Comparison of ENCODE assay signal across 22 cellular contexts in the genomic region with DNA sequence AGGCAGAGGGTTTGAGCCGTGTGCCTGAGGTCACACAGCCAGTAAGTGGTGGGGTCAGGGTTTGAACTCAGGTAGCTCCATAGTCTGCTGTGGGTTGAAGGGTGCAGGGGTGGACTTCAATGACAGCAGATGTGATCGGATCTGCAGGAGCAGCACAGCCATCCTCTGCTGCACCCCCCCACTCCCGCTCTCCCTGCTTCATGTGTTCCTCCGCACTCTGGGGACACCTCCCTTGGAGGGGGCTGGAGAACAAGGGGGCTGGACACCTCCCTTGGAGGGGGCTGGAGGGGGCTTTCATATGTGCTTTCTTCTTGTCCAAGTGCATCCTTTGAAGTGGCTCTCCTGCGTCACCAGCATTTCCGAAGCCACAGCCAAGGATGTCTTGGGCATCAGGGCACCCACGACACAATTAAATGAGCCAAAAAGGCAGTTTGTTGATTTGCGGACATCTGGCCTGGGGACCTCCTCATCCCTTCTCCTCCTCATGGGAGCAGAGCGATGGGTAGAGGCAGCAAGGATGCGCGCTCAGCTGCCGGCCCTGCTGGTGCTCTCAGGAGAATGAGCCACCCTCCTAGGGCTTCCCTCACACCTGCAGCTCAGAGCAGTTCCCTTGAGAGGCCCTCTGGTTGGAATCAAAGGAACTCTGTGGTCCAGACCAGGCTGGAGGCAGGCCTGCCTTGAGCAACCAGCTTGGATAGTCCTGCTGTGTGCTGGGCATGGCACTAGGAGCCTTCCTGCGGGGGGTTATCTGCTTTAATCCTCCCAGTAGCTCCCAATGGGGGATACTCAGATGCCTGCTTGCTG.
"Had no signal": no experiment of that assay in that cellular context is flagged by ENCODE, and none has a peak within 500 bp of the region (broad histone marks: within the 10 kb centered on the region; RNA-seq: fewer than 3 reads in every experiment).

No MANE protein-coding gene starts in this region.

- H3K27ac ChIP-seq: breast epithelium, epithelial cell of prostate, esophagus squamous epithelium, left lung, tibial nerve had no signal

- DNase-seq: activated CD4-positive, alpha-beta T cell treated with anti-CD3 and anti-CD28 coated beads for 36 hours; activated CD4-positive, CD25-positive, alpha-beta regulatory T cell; activated CD8-positive, alpha-beta memory T cell treated with anti-CD3 and anti-CD28 coated beads for 24 hours; activated CD8-positive, alpha-beta memory T cell treated with anti-CD3 and anti-CD28 coated beads, Interleukin-2, amount 50 U/mL, for 4 hours; activated effector memory CD4-positive, alpha-beta T cell treated with anti-CD3 and anti-CD28 coated beads, Interleukin-2, amount 50 U/mL, for 16 hours; activated naive CD8-positive, alpha-beta T cell treated with anti-CD3 and anti-CD28 coated beads, Interleukin-2, amount 50 U/mL, for 24 hours; activated T-cell treated with anti-CD3 and anti-CD28 coated beads, Interleukin-2, amount 50 U/mL, for 1 hour; dermis blood vessel endothelial cell; effector CD4-positive, alpha-beta T cell; esophagus squamous epithelium; left lung; right cardiac atrium; stimulated activated naive CD4-positive, alpha-beta T cell had no signal

- H3K4me3 ChIP-seq: breast epithelium, esophagus squamous epithelium, left lung, mucosa of descending colon, tibial nerve had no signal

- H3K36me3 Mint-ChIP-seq: activated naive CD4-positive, alpha-beta T cell treated with anti-CD3 and anti-CD28 coated beads, Interleukin-2, amount 50 U/mL, for 24 hours; natural killer cell treated with Interleukin-12 subunit alpha and Interleukin-12 subunit beta and Interleukin-15 and Interleukin-18, amount 100 ng/mL, for 72 hours had no signal

- H3K27ac Mint-ChIP-seq: activated CD4-positive, alpha-beta T cell treated with anti-CD3 and anti-CD28 coated beads for 36 hours; activated naive CD4-positive, alpha-beta T cell treated with anti-CD3 and anti-CD28 coated beads, Interleukin-2, amount 50 U/mL, for 24 hours; activated naive CD8-positive, alpha-beta T cell treated with anti-CD3 and anti-CD28 coated beads, Interleukin-2, amount 50 U/mL, for 24 hours; activated T-helper 1 cell treated with anti-CD3 and anti-CD28 coated beads, Interleukin-12 subunit alpha, Interleukin-12 subunit beta, Interleukin-2, Interleukin-4 antibody, amounts not matched to agents 30 ng/mL and 10 ng/mL and 1 ng/mL, durations not matched to agents 14 hours and 24 hours and 36 hours; natural killer cell treated with Interleukin-12 subunit alpha and Interleukin-12 subunit beta and Interleukin-15 and Interleukin-18, amount 100 ng/mL, for 72 hours; T-helper 2 cell treated with Interferon-gamma antibody and Interleukin-4, amounts not matched to agents 5 μg/mL and 100 μg/mL, for 36 hours had no signal

- H3K36me3 ChIP-seq: breast epithelium, esophagus squamous epithelium, left lung, tibial nerve had no signal

- ATAC-seq: activated CD4-positive, alpha-beta T cell treated with anti-CD3 and anti-CD28 coated beads for 36 hours; activated naive CD8-positive, alpha-beta T cell treated with anti-CD3 and anti-CD28 coated beads, Interleukin-2, amount 50 U/mL, for 24 hours; left lung; mucosa of descending colon; natural killer cell treated with Interleukin-12 subunit alpha and Interleukin-12 subunit beta and Interleukin-15 and Interleukin-18, amount 100 ng/mL, for 72 hours; right cardiac atrium had no signal

- H3K27me3 Mint-ChIP-seq: activated CD4-positive, alpha-beta T cell treated with anti-CD3 and anti-CD28 coated beads for 36 hours; activated naive CD4-positive, alpha-beta T cell treated with anti-CD3 and anti-CD28 coated beads, Interleukin-2, amount 50 U/mL, for 24 hours had no signal

- H3K4me3 Mint-ChIP-seq: activated CD4-positive, alpha-beta T cell treated with anti-CD3 and anti-CD28 coated beads for 36 hours; activated naive CD4-positive, alpha-beta T cell treated with anti-CD3 and anti-CD28 coated beads, Interleukin-2, amount 50 U/mL, for 24 hours; activated naive CD8-positive, alpha-beta T cell treated with anti-CD3 and anti-CD28 coated beads, Interleukin-2, amount 50 U/mL, for 24 hours; activated T-helper 1 cell treated with anti-CD3 and anti-CD28 coated beads, Interleukin-12 subunit alpha, Interleukin-12 subunit beta, Interleukin-2, Interleukin-4 antibody, amounts not matched to agents 30 ng/mL and 10 ng/mL and 1 ng/mL, durations not matched to agents 14 hours and 24 hours and 36 hours; central memory CD8-positive, alpha-beta T cell; natural killer cell treated with Interleukin-12 subunit alpha and Interleukin-12 subunit beta and Interleukin-15 and Interleukin-18, amount 100 ng/mL, for 72 hours; T-helper 2 cell treated with Interferon-gamma antibody and Interleukin-4, amounts not matched to agents 5 μg/mL and 100 μg/mL, for 36 hours had no signal

- H3K9me3 ChIP-seq: breast epithelium, esophagus squamous epithelium, left lung, mucosa of descending colon, tibial nerve had no signal

- H3K4me1 Mint-ChIP-seq: activated CD4-positive, alpha-beta T cell treated with anti-CD3 and anti-CD28 coated beads for 36 hours; activated naive CD4-positive, alpha-beta T cell treated with anti-CD3 and anti-CD28 coated beads, Interleukin-2, amount 50 U/mL, for 24 hours; activated naive CD8-positive, alpha-beta T cell treated with anti-CD3 and anti-CD28 coated beads, Interleukin-2, amount 50 U/mL, for 24 hours; central memory CD8-positive, alpha-beta T cell had no signal

- H3K27me3 ChIP-seq: breast epithelium, left lung, tibial nerve had no signal

- H3K9me3 Mint-ChIP-seq: activated naive CD4-positive, alpha-beta T cell treated with anti-CD3 and anti-CD28 coated beads, Interleukin-2, amount 50 U/mL, for 24 hours; activated naive CD8-positive, alpha-beta T cell treated with anti-CD3 and anti-CD28 coated beads, Interleukin-2, amount 50 U/mL, for 24 hours; activated T-helper 1 cell treated with anti-CD3 and anti-CD28 coated beads, Interleukin-12 subunit alpha, Interleukin-12 subunit beta, Interleukin-2, Interleukin-4 antibody, amounts not matched to agents 30 ng/mL and 10 ng/mL and 1 ng/mL, durations not matched to agents 14 hours and 24 hours and 36 hours; central memory CD8-positive, alpha-beta T cell; natural killer cell treated with Interleukin-12 subunit alpha and Interleukin-12 subunit beta and Interleukin-15 and Interleukin-18, amount 100 ng/mL, for 72 hours; T-helper 2 cell treated with Interferon-gamma antibody and Interleukin-4, amounts not matched to agents 5 μg/mL and 100 μg/mL, for 36 hours had no signal

- H3K4me1 ChIP-seq: breast epithelium, esophagus squamous epithelium, left lung, tibial nerve had no signal
